Comparison of ENCODE assay signal across 30 cellular contexts in the genomic region with DNA sequence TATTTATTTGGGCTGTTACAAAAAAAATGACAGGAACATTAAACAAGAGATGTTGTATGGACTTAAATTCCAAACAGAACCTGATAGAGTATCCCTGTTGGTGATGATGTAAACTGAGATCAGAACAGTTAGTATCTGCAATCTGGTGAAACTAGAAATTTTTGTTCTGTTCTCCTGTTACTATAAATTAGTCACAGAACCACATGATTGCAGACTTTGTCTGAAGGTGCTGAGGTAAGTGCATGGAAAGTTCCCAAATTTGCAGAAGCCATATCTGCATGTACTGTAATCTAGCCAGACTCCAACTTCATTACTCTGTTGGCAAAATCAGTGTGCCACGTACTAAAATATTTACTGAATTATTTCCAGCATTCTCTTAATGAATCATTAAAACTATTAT.
"Had no signal": no experiment of that assay in that cellular context is flagged by ENCODE, and none has a peak within 500 bp of the region (broad histone marks: within the 10 kb centered on the region; RNA-seq: fewer than 3 reads in every experiment).

No MANE protein-coding gene starts in this region.

- H3K27ac Mint-ChIP-seq: effector memory CD8-positive, alpha-beta T cell; mesothelial cell of epicardium; naive B cell; natural killer cell treated with Interleukin-12 subunit alpha and Interleukin-12 subunit beta and Interleukin-15 and Interleukin-18, amount 100 ng/mL, for 72 hours; progenitor cell of endocrine pancreas; stimulated activated naive CD8-positive, alpha-beta T cell treated with anti-CD3 and anti-CD28 coated beads, Interleukin-15, amount 100 ng/mL, for 72 hours had no signal

- H3K27me3 ChIP-seq: gastrocnemius medialis, heart left ventricle, hepatocyte, neutrophil, right lobe of liver, suprapubic skin, transverse colon, upper lobe of right lung, vagina had no signal

- H3K9me3 ChIP-seq: gastrocnemius medialis, mucosa of descending colon, neutrophil, right lobe of liver, suprapubic skin, transverse colon, upper lobe of right lung, vagina had no signal

- H3K36me3 ChIP-seq: gastrocnemius medialis, heart left ventricle, neutrophil, right lobe of liver, suprapubic skin, transverse colon, upper lobe of right lung, vagina had no signal

- H3K27me3 Mint-ChIP-seq: effector memory CD8-positive, alpha-beta T cell; naive B cell; natural killer cell treated with Interleukin-12 subunit alpha and Interleukin-12 subunit beta and Interleukin-15 and Interleukin-18, amount 100 ng/mL, for 72 hours; progenitor cell of endocrine pancreas; stimulated activated naive CD8-positive, alpha-beta T cell treated with anti-CD3 and anti-CD28 coated beads, Interleukin-15, amount 100 ng/mL, for 72 hours had no signal

- H3K4me3 Mint-ChIP-seq: effector memory CD8-positive, alpha-beta T cell; mesothelial cell of epicardium; naive B cell; natural killer cell treated with Interleukin-12 subunit alpha and Interleukin-12 subunit beta and Interleukin-15 and Interleukin-18, amount 100 ng/mL, for 72 hours; neural crest cell; stimulated activated naive CD8-positive, alpha-beta T cell treated with anti-CD3 and anti-CD28 coated beads, Interleukin-15, amount 100 ng/mL, for 72 hours had no signal

- H3K4me3 ChIP-seq: gastrocnemius medialis, heart left ventricle, hepatocyte, lung, mucosa of descending colon, right lobe of liver, smooth muscle cell, suprapubic skin, transverse colon, upper lobe of right lung, vagina had no signal

- H3K4me1 Mint-ChIP-seq: naive B cell; stimulated activated naive CD8-positive, alpha-beta T cell treated with anti-CD3 and anti-CD28 coated beads, Interleukin-15, amount 100 ng/mL, for 72 hours had no signal

- H3K36me3 Mint-ChIP-seq: mesothelial cell of epicardium; naive B cell; natural killer cell treated with Interleukin-12 subunit alpha and Interleukin-12 subunit beta and Interleukin-15 and Interleukin-18, amount 100 ng/mL, for 72 hours had no signal

- H3K9me3 Mint-ChIP-seq: stimulated activated naive CD8-positive, alpha-beta T cell treated with anti-CD3 and anti-CD28 coated beads, Interleukin-15, amount 100 ng/mL, for 72 hours had no signal

- FAIRE-seq: endometrium, kidney had no signal

- H3K4me1 ChIP-seq: gastrocnemius medialis, heart left ventricle, parathyroid adenoma, right lobe of liver, suprapubic skin, transverse colon, upper lobe of right lung, vagina had no signal

- DNase-seq: cortex of kidney; effector memory CD8-positive, alpha-beta T cell; foreskin fibroblast; gastrocnemius medialis; heart left ventricle; kidney; mesenchymal stem cell; mucosa of descending colon; naive B cell; right lobe of liver; stimulated activated CD4-positive, alpha-beta T cell treated with anti-CD3 and anti-CD28 coated beads, Interleukin-12 subunit alpha, Interleukin-12 subunit beta, amount 100 ng/mL, for 4 hours; stimulated activated CD4-positive, alpha-beta T cell treated with anti-CD3 and anti-CD28 coated beads, Interleukin-1b, Interleukin-23, amount 100 ng/mL, for 48 hours; stimulated activated CD4-positive, alpha-beta T cell treated with anti-CD3 and anti-CD28 coated beads, Interleukin-4, amount 100 ng/mL, for 1 hour; stimulated activated CD8-positive, alpha-beta memory T cell treated with anti-CD3 and anti-CD28 coated beads, Interleukin-4, amount 100 ng/mL, for 48 hours; stimulated activated naive CD4-positive, alpha-beta T cell; stimulated activated naive CD8-positive, alpha-beta T cell treated with anti-CD3 and anti-CD28 coated beads, Interleukin-15, amount 100 ng/mL, for 72 hours; transverse colon; upper lobe of right lung had no signal
